ENCODE assay signal across 24 cellular contexts in genomic region chr5:526456-527088, GRCh38. TPM values are rescaled to one million over a fixed set of nuclear protein-coding genes. Genes with fewer than 3 reads are reported as not detected.
DNase-seq lines count a peak whose midpoint lies in the region; ATAC-seq and TF ChIP-seq lines count a peak whose summit lies in the region.
"Had no signal": no experiment of that assay in that cellular context is flagged by ENCODE, and none has a peak within 500 bp of the region (broad histone marks: within the 10 kb centered on the region; RNA-seq: fewer than 3 reads in every experiment).

No MANE protein-coding gene starts in this region.

- H3K9me3 ChIP-seq in right atrium auricular region (no peaks in the 10 kb centered on the region), DND-41 (ENCODE audit: insufficient read depth, low read length, severe bottlenecking) (no peaks in the 10 kb centered on the region), vagina (no peaks in the 10 kb centered on the region)
- H3K9me3 ChIP-seq: BE2C, thoracic aorta had no signal

- no peaks in the 10 kb centered on the region for H4K20me1 ChIP-seq in DND-41 (ENCODE audit: insufficient read depth, low read length)

- no peaks in the 10 kb centered on the region for H3K36me3 ChIP-seq in right atrium auricular region
- H3K36me3 ChIP-seq in DND-41 (ENCODE audit: insufficient read depth, low read length), result no peaks in the 10 kb centered on the region
- no peaks in the 10 kb centered on the region for H3K36me3 ChIP-seq in vagina
- H3K36me3 ChIP-seq: BE2C, neural progenitor cell, thoracic aorta had no signal

- no peak overlapping the region for H3K27ac Mint-ChIP-seq in activated T-helper 17 cell treated with anti-CD3 and anti-CD28 coated beads, Interleukin-2, amount 50 U/mL, for 72 hours
- no peak overlapping the region for H3K27ac Mint-ChIP-seq in stimulated activated effector memory CD8-positive, alpha-beta T cell treated with anti-CD3 and anti-CD28 coated beads, Interleukin-12 subunit alpha, Interleukin-12 subunit beta, amount 100 ng/mL, for 72 hours
- H3K27ac Mint-ChIP-seq: activated B cell treated with CpG ODN at 0.5 μM for 24 hours; activated naive CD4-positive, alpha-beta T cell treated with anti-CD3 and anti-CD28 coated beads, Interleukin-2, amount 50 U/mL, for 24 hours; memory B cell; neural progenitor cell; stimulated activated naive CD8-positive, alpha-beta T cell treated with anti-CD3 and anti-CD28 coated beads, Interleukin-15, Interleukin-2, amounts not matched to agents 100 ng/mL and 50 ng/mL, for 24 hours had no signal

- intact Hi-C loops in Right ventricle myocardium inferior (cut with DNase I), result no loop called here
- intact Hi-C loops in vagina (cut with DNase I), result no loop called here

- H3K4me3 ChIP-seq in right atrium auricular region (no peak overlapping the region), DND-41 (ENCODE audit: low read depth in 1 of 2, low read length in 2 of 2) (no peak overlapping the region), vagina (no peak overlapping the region)
- H3K4me3 ChIP-seq: neural progenitor cell, thoracic aorta had no signal

- peak overlapping the region; percentile 66 for H3K4me3 Mint-ChIP-seq in activated T-helper 17 cell treated with anti-CD3 and anti-CD28 coated beads, Interleukin-2, amount 50 U/mL, for 72 hours
- peak overlapping the region; percentile 34 for H3K4me3 Mint-ChIP-seq in stimulated activated effector memory CD8-positive, alpha-beta T cell treated with anti-CD3 and anti-CD28 coated beads, Interleukin-12 subunit alpha, Interleukin-12 subunit beta, amount 100 ng/mL, for 72 hours
- H3K4me3 Mint-ChIP-seq: activated B cell treated with CpG ODN at 0.5 μM for 24 hours had no signal

- H3K9ac ChIP-seq in DND-41 (ENCODE audit: low read depth, low read length), result no peak overlapping the region
- H3K9ac ChIP-seq: neural progenitor cell, parathyroid adenoma had no signal

- DNase-seq in Right ventricle myocardium inferior (ENCODE audit: missing footprints) (peak; percentile 37), right atrium auricular region (ENCODE audit: low spot score) (no peak), DND-41 (no peak), vagina (ENCODE audit: extremely low spot score in 2 of 2) (no peak), mesenteric fat pad (ENCODE audit: low spot score) (no peak)
- no peak for DNase-seq in stimulated activated effector memory CD8-positive, alpha-beta T cell treated with anti-CD3 and anti-CD28 coated beads, Interleukin-12 subunit alpha, Interleukin-12 subunit beta, amount 100 ng/mL, for 72 hours (ENCODE audit: low spot score in 2 of 2)
- DNase-seq: ACHN; activated B cell treated with CpG ODN at 0.5 μM for 24 hours; activated CD4-positive, alpha-beta T cell treated with anti-CD3 and anti-CD28 coated beads, Interleukin-2, amount 50 U/mL, for 1 hour; activated CD8-positive, alpha-beta memory T cell treated with anti-CD3 and anti-CD28 coated beads, Interleukin-2, amount 50 U/mL, for 4 hours; BE2C; DMS53; NCI-H1092; NCI-H1694; NCI-H446 treated with DMSO at 0.1 percent for 48 hours; stimulated activated CD4-positive, alpha-beta T cell treated with anti-CD3 and anti-CD28 coated beads, Interleukin-1b, Interleukin-23, amount 100 ng/mL, for 48 hours; T-cell had no signal

- TF ChIP-seq CTCF in right atrium auricular region (IDR thresholded peaks at IDR 0.05) (no peak), DND-41 (IDR thresholded peaks at IDR 0.05; ENCODE audit: borderline replicate concordance, extremely low read depth, low read length, poor library complexity, severe bottlenecking) (no peak), vagina (IDR thresholded peaks at IDR 0.05) (no peak)

- peaks cover 7% of the 10 kb centered on the region for H3K36me3 Mint-ChIP-seq in activated T-helper 17 cell treated with anti-CD3 and anti-CD28 coated beads, Interleukin-2, amount 50 U/mL, for 72 hours (ENCODE audit: low read depth)
- H3K36me3 Mint-ChIP-seq in stimulated activated effector memory CD8-positive, alpha-beta T cell treated with anti-CD3 and anti-CD28 coated beads, Interleukin-12 subunit alpha, Interleukin-12 subunit beta, amount 100 ng/mL, for 72 hours, result no peaks in the 10 kb centered on the region
- H3K36me3 Mint-ChIP-seq: activated naive CD4-positive, alpha-beta T cell treated with anti-CD3 and anti-CD28 coated beads, Interleukin-2, amount 50 U/mL, for 24 hours; neural progenitor cell; T-cell had no signal

- H3K4me1 ChIP-seq in right atrium auricular region (peaks cover 0 to 14% of the 10 kb centered on the region in 2 donors), DND-41 (ENCODE audit: insufficient read depth, low read length) (peaks cover 8% of the 10 kb centered on the region), vagina (peaks cover 12% of the 10 kb centered on the region)
- H3K4me1 ChIP-seq: BE2C, parathyroid adenoma had no signal

- H3K27me3 ChIP-seq in right atrium auricular region (peaks cover 11 to 27% of the 10 kb centered on the region in 2 donors), DND-41 (ENCODE audit: insufficient read depth, low read length, poor library complexity) (no peaks in the 10 kb centered on the region), vagina (peaks cover 10% of the 10 kb centered on the region)

- no peak overlapping the region for H2AFZ ChIP-seq in DND-41 (ENCODE audit: low read depth, low read length)
- H2AFZ ChIP-seq: neural progenitor cell, parathyroid adenoma had no signal

- peaks cover 22% of the 10 kb centered on the region for H3K4me1 Mint-ChIP-seq in activated T-helper 17 cell treated with anti-CD3 and anti-CD28 coated beads, Interleukin-2, amount 50 U/mL, for 72 hours
- H3K4me1 Mint-ChIP-seq in stimulated activated effector memory CD8-positive, alpha-beta T cell treated with anti-CD3 and anti-CD28 coated beads, Interleukin-12 subunit alpha, Interleukin-12 subunit beta, amount 100 ng/mL, for 72 hours, result peaks cover 29% of the 10 kb centered on the region

- no peaks in the 10 kb centered on the region for H3K79me2 ChIP-seq in DND-41 (ENCODE audit: insufficient read depth, low read length)
- H3K79me2 ChIP-seq: parathyroid adenoma had no signal

- ATAC-seq in Right ventricle myocardium inferior, result no peak
- peak; percentile 44; the same call in 2 of the 3 replicates for ATAC-seq in DND-41 (ENCODE audit: insufficient read depth, low read depth)
- no peak for ATAC-seq in activated T-helper 17 cell treated with anti-CD3 and anti-CD28 coated beads, Interleukin-2, amount 50 U/mL, for 72 hours (replicated peaks)
- no peak for ATAC-seq in stimulated activated effector memory CD8-positive, alpha-beta T cell treated with anti-CD3 and anti-CD28 coated beads, Interleukin-12 subunit alpha, Interleukin-12 subunit beta, amount 100 ng/mL, for 72 hours
- ATAC-seq: T-cell had no signal

- H3K4me2 ChIP-seq in DND-41 (ENCODE audit: insufficient read depth, low read length), result no peak overlapping the region
- H3K4me2 ChIP-seq: neural progenitor cell had no signal

- H3K9me3 Mint-ChIP-seq in activated T-helper 17 cell treated with anti-CD3 and anti-CD28 coated beads, Interleukin-2, amount 50 U/mL, for 72 hours, result no peaks in the 10 kb centered on the region
- H3K9me3 Mint-ChIP-seq in stimulated activated effector memory CD8-positive, alpha-beta T cell treated with anti-CD3 and anti-CD28 coated beads, Interleukin-12 subunit alpha, Interleukin-12 subunit beta, amount 100 ng/mL, for 72 hours, result no peaks in the 10 kb centered on the region
- H3K9me3 Mint-ChIP-seq: activated B cell treated with CpG ODN at 0.5 μM for 24 hours; activated naive CD4-positive, alpha-beta T cell treated with anti-CD3 and anti-CD28 coated beads, Interleukin-2, amount 50 U/mL, for 24 hours; neural progenitor cell; stimulated activated naive CD8-positive, alpha-beta T cell treated with anti-CD3 and anti-CD28 coated beads, Interleukin-15, Interleukin-2, amounts not matched to agents 100 ng/mL and 50 ng/mL, for 24 hours; T-cell had no signal

- TF ChIP-seq POLR2A in vagina (IDR thresholded peaks at IDR 0.05), result no peak

- H3K27ac ChIP-seq in right atrium auricular region, result no peak overlapping the region
- no peak overlapping the region for H3K27ac ChIP-seq in DND-41 (ENCODE audit: low read length)
- H3K27ac ChIP-seq in vagina, result no peak overlapping the region
- H3K27ac ChIP-seq: neural progenitor cell, parathyroid adenoma, thoracic aorta had no signal

- H3K27me3 Mint-ChIP-seq in activated T-helper 17 cell treated with anti-CD3 and anti-CD28 coated beads, Interleukin-2, amount 50 U/mL, for 72 hours, result peaks cover 47% of the 10 kb centered on the region

RNA-seq across cellular contexts. Expression of gene SLC9A3, which starts 2.3 kb away (rescaled TPM):
- total RNA-seq in Right ventricle myocardium inferior (1.1 TPM), right atrium auricular region (1 to 10 TPM; 1.8 to 2.3 TPM), vagina (3.9 TPM), mesenteric fat pad (1.1 TPM)
- total RNA-seq in activated T-helper 17 cell treated with anti-CD3 and anti-CD28 coated beads, Interleukin-2, amount 50 U/mL, for 72 hours, result 1 to 10 TPM; 1.6 to 2.2 TPM
